Comparison of ENCODE assay signal across 1 cellular context in the genomic region with DNA sequence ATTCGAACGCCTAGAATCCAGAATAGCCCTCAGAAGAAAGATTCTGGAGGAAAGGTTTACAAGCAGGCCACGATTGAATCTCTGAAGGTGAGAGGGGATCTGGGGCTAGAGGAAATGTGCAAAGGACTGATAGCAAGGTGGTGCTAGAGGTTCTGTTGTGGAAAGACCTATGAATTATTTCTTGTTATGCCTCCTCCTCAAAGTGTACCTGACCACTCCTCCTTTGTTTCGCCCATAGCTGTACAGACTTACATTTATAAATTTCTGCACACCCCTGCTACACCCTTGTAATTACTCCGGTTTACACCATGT.
A peak's percentile ranks its signal among the peaks of the same experiment; 100 is the strongest.
TF ChIP-seq lines count a peak whose summit lies in the region.

No MANE protein-coding gene starts in this region.

TF ChIP-seq in K562, 482 proteins besides CTCF, POLR2A, EP300 and RAD21 (continued from another document and continues in another):
- TF ChIP-seq ZBTB7A (IDR thresholded peaks at IDR 0.05; ENCODE audit: borderline replicate concordance, control insufficient read depth, low read depth, low read length) = no peak
- TF ChIP-seq, protein P1, sequence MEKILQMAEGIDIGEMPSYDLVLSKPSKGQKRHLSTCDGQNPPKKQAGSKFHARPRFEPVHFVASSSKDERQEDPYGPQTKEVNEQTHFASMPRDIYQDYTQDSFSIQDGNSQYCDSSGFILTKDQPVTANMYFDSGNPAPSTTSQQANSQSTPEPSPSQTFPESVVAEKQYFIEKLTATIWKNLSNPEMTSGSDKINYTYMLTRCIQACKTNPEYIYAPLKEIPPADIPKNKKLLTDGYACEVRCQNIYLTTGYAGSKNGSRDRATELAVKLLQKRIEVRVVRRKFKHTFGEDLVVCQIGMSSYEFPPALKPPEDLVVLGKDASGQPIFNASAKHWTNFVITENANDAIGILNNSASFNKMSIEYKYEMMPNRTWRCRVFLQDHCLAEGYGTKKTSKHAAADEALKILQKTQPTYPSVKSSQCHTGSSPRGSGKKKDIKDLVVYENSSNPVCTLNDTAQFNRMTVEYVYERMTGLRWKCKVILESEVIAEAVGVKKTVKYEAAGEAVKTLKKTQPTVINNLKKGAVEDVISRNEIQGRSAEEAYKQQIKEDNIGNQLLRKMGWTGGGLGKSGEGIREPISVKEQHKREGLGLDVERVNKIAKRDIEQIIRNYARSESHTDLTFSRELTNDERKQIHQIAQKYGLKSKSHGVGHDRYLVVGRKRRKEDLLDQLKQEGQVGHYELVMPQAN (IDR thresholded peaks at IDR 0.05; ENCODE audit: borderline replicate concordance) = no peak
- no peak for TF ChIP-seq EZH2 (IDR thresholded peaks at IDR 0.05; ENCODE audit: borderline replicate concordance, low read depth, low read length)
- no peak for TF ChIP-seq ZNF232 (CRISPR knock-in tag; IDR thresholded peaks at IDR 0.05)
- TF ChIP-seq ZNF347 (CRISPR knock-in tag; IDR thresholded peaks at IDR 0.05; ENCODE audit: low read depth) = no peak
- no peak for TF ChIP-seq CREB1 (IDR thresholded peaks at IDR 0.05)
- TF ChIP-seq CREB1 (CRISPR knock-in tag; IDR thresholded peaks at IDR 0.05) = no peak
- TF ChIP-seq, protein P2, sequence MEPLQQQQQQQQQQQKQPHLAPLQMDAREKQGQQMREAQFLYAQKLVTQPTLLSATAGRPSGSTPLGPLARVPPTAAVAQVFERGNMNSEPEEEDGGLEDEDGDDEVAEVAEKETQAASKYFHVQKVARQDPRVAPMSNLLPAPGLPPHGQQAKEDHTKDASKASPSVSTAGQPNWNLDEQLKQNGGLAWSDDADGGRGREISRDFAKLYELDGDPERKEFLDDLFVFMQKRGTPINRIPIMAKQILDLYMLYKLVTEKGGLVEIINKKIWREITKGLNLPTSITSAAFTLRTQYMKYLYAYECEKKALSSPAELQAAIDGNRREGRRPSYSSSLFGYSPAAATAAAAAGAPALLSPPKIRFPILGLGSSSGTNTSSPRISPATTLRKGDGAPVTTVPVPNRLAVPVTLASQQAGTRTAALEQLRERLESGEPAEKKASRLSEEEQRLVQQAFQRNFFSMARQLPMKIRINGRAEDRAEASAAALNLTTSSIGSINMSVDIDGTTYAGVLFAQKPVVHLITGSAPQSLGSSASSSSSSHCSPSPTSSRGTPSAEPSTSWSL (CRISPR knock-in tag; IDR thresholded peaks at IDR 0.05; ENCODE audit: borderline replicate concordance) = no peak
- TF ChIP-seq ZNF239 (CRISPR knock-in tag; IDR thresholded peaks at IDR 0.05) = no peak
- TF ChIP-seq SREBF1 (IDR thresholded peaks at IDR 0.05; ENCODE audit: borderline replicate concordance, low read depth, low read length) = no peak
- TF ChIP-seq ZNF263 (CRISPR knock-in tag; IDR thresholded peaks at IDR 0.05; ENCODE audit: borderline replicate concordance) = no peak
- TF ChIP-seq SRF (CRISPR knock-in tag; IDR thresholded peaks at IDR 0.05) = no peak
- TF ChIP-seq ZNF316 (IDR thresholded peaks at IDR 0.05) = no peak
- TF ChIP-seq, protein P3, sequence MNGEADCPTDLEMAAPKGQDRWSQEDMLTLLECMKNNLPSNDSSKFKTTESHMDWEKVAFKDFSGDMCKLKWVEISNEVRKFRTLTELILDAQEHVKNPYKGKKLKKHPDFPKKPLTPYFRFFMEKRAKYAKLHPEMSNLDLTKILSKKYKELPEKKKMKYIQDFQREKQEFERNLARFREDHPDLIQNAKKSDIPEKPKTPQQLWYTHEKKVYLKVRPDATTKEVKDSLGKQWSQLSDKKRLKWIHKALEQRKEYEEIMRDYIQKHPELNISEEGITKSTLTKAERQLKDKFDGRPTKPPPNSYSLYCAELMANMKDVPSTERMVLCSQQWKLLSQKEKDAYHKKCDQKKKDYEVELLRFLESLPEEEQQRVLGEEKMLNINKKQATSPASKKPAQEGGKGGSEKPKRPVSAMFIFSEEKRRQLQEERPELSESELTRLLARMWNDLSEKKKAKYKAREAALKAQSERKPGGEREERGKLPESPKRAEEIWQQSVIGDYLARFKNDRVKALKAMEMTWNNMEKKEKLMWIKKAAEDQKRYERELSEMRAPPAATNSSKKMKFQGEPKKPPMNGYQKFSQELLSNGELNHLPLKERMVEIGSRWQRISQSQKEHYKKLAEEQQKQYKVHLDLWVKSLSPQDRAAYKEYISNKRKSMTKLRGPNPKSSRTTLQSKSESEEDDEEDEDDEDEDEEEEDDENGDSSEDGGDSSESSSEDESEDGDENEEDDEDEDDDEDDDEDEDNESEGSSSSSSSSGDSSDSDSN (IDR thresholded peaks at IDR 0.05; ENCODE audit: borderline replicate concordance in 1 of 2, low read depth in 2 of 2, low read length in 2 of 2) = no peak
- no peak for TF ChIP-seq YY1 (IDR thresholded peaks at IDR 0.05; ENCODE audit: borderline replicate concordance in 1 of 3, control insufficient read depth in 1 of 3, extremely low read depth in 1 of 3, insufficient read depth in 3 of 3, insufficient read length in 1 of 3, insufficient replicate concordance in 2 of 3, low read depth in 1 of 3, low read length in 2 of 3)
- no peak for TF ChIP-seq ZNF146 (CRISPR knock-in tag; IDR thresholded peaks at IDR 0.05; ENCODE audit: unreplicated experiment)
- no peak for TF ChIP-seq CHD2 (IDR thresholded peaks at IDR 0.05; ENCODE audit: low read depth, low read length)
- no peak for TF ChIP-seq ZNF134 (CRISPR knock-in tag; conservative IDR thresholded peaks at IDR 0.05)
- peak; percentile 59 for TF ChIP-seq MEIS2 (IDR thresholded peaks at IDR 0.05; ENCODE audit: partially characterized antibody)
- TF ChIP-seq SOX6 (IDR thresholded peaks at IDR 0.05) = peak; percentile 68
- no peak for TF ChIP-seq FOXK1 (CRISPR knock-in tag; IDR thresholded peaks at IDR 0.05; ENCODE audit: borderline replicate concordance)
- no peak for TF ChIP-seq NFYB (IDR thresholded peaks at IDR 0.05; ENCODE audit: extremely low read depth, insufficient read length)
- TF ChIP-seq IFI16 (CRISPR knock-in tag; IDR thresholded peaks at IDR 0.05) = no peak
- TF ChIP-seq ZKSCAN1 (IDR thresholded peaks at IDR 0.05; ENCODE audit: low read depth, low read length) = no peak
- TF ChIP-seq ZSCAN29 (IDR thresholded peaks at IDR 0.05) = no peak
- no peak for TF ChIP-seq POLR2H (tag; IDR thresholded peaks at IDR 0.05; ENCODE audit: low read depth)
- TF ChIP-seq, protein P4, sequence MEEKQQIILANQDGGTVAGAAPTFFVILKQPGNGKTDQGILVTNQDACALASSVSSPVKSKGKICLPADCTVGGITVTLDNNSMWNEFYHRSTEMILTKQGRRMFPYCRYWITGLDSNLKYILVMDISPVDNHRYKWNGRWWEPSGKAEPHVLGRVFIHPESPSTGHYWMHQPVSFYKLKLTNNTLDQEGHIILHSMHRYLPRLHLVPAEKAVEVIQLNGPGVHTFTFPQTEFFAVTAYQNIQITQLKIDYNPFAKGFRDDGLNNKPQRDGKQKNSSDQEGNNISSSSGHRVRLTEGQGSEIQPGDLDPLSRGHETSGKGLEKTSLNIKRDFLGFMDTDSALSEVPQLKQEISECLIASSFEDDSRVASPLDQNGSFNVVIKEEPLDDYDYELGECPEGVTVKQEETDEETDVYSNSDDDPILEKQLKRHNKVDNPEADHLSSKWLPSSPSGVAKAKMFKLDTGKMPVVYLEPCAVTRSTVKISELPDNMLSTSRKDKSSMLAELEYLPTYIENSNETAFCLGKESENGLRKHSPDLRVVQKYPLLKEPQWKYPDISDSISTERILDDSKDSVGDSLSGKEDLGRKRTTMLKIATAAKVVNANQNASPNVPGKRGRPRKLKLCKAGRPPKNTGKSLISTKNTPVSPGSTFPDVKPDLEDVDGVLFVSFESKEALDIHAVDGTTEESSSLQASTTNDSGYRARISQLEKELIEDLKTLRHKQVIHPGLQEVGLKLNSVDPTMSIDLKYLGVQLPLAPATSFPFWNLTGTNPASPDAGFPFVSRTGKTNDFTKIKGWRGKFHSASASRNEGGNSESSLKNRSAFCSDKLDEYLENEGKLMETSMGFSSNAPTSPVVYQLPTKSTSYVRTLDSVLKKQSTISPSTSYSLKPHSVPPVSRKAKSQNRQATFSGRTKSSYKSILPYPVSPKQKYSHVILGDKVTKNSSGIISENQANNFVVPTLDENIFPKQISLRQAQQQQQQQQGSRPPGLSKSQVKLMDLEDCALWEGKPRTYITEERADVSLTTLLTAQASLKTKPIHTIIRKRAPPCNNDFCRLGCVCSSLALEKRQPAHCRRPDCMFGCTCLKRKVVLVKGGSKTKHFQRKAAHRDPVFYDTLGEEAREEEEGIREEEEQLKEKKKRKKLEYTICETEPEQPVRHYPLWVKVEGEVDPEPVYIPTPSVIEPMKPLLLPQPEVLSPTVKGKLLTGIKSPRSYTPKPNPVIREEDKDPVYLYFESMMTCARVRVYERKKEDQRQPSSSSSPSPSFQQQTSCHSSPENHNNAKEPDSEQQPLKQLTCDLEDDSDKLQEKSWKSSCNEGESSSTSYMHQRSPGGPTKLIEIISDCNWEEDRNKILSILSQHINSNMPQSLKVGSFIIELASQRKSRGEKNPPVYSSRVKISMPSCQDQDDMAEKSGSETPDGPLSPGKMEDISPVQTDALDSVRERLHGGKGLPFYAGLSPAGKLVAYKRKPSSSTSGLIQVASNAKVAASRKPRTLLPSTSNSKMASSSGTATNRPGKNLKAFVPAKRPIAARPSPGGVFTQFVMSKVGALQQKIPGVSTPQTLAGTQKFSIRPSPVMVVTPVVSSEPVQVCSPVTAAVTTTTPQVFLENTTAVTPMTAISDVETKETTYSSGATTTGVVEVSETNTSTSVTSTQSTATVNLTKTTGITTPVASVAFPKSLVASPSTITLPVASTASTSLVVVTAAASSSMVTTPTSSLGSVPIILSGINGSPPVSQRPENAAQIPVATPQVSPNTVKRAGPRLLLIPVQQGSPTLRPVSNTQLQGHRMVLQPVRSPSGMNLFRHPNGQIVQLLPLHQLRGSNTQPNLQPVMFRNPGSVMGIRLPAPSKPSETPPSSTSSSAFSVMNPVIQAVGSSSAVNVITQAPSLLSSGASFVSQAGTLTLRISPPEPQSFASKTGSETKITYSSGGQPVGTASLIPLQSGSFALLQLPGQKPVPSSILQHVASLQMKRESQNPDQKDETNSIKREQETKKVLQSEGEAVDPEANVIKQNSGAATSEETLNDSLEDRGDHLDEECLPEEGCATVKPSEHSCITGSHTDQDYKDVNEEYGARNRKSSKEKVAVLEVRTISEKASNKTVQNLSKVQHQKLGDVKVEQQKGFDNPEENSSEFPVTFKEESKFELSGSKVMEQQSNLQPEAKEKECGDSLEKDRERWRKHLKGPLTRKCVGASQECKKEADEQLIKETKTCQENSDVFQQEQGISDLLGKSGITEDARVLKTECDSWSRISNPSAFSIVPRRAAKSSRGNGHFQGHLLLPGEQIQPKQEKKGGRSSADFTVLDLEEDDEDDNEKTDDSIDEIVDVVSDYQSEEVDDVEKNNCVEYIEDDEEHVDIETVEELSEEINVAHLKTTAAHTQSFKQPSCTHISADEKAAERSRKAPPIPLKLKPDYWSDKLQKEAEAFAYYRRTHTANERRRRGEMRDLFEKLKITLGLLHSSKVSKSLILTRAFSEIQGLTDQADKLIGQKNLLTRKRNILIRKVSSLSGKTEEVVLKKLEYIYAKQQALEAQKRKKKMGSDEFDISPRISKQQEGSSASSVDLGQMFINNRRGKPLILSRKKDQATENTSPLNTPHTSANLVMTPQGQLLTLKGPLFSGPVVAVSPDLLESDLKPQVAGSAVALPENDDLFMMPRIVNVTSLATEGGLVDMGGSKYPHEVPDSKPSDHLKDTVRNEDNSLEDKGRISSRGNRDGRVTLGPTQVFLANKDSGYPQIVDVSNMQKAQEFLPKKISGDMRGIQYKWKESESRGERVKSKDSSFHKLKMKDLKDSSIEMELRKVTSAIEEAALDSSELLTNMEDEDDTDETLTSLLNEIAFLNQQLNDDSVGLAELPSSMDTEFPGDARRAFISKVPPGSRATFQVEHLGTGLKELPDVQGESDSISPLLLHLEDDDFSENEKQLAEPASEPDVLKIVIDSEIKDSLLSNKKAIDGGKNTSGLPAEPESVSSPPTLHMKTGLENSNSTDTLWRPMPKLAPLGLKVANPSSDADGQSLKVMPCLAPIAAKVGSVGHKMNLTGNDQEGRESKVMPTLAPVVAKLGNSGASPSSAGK (IDR thresholded peaks at IDR 0.05) = no peak
- TF ChIP-seq ZNF384 (IDR thresholded peaks at IDR 0.05; ENCODE audit: low read depth, low read length) = no peak
- TF ChIP-seq TCFL5 (CRISPR knock-in tag; conservative IDR thresholded peaks at IDR 0.05) = no peak
- TF ChIP-seq NCOR1 (IDR thresholded peaks at IDR 0.05) = peak; percentile 67
- peak; percentile 84 for TF ChIP-seq POLR2AphosphoS5 (IDR thresholded peaks at IDR 0.05; ENCODE audit: control insufficient read depth, insufficient read depth, low read depth, low read length)
- TF ChIP-seq KHSRP (IDR thresholded peaks at IDR 0.05) = no peak
- no peak for TF ChIP-seq NFRKB (IDR thresholded peaks at IDR 0.05; ENCODE audit: low read depth)
- TF ChIP-seq, protein P5, sequence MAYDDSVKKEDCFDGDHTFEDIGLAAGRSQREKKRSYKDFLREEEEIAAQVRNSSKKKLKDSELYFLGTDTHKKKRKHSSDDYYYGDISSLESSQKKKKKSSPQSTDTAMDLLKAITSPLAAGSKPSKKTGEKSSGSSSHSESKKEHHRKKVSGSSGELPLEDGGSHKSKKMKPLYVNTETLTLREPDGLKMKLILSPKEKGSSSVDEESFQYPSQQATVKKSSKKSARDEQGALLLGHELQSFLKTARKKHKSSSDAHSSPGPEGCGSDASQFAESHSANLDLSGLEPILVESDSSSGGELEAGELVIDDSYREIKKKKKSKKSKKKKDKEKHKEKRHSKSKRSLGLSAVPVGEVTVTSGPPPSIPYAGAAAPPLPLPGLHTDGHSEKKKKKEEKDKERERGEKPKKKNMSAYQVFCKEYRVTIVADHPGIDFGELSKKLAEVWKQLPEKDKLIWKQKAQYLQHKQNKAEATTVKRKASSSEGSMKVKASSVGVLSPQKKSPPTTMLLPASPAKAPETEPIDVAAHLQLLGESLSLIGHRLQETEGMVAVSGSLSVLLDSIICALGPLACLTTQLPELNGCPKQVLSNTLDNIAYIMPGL (CRISPR knock-in tag; IDR thresholded peaks at IDR 0.05) = no peak
- TF ChIP-seq SIRT6 (IDR thresholded peaks at IDR 0.05; ENCODE audit: low read depth, low read length) = no peak
- TF ChIP-seq, protein P6, sequence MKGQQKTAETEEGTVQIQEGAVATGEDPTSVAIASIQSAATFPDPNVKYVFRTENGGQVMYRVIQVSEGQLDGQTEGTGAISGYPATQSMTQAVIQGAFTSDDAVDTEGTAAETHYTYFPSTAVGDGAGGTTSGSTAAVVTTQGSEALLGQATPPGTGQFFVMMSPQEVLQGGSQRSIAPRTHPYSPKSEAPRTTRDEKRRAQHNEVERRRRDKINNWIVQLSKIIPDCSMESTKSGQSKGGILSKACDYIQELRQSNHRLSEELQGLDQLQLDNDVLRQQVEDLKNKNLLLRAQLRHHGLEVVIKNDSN (CRISPR knock-in tag; IDR thresholded peaks at IDR 0.05) = no peak
- no peak for TF ChIP-seq NCOA4 (IDR thresholded peaks at IDR 0.05; ENCODE audit: partially characterized antibody)
- TF ChIP-seq, protein P7, sequence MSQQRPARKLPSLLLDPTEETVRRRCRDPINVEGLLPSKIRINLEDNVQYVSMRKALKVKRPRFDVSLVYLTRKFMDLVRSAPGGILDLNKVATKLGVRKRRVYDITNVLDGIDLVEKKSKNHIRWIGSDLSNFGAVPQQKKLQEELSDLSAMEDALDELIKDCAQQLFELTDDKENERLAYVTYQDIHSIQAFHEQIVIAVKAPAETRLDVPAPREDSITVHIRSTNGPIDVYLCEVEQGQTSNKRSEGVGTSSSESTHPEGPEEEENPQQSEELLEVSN (IDR thresholded peaks at IDR 0.05; ENCODE audit: borderline replicate concordance in 1 of 2, extremely low read depth in 1 of 2, insufficient read depth in 1 of 2, insufficient read length in 1 of 2, low read depth in 1 of 2, low read length in 1 of 2, poor library complexity in 1 of 2, severe bottlenecking in 1 of 2) = no peak
- TF ChIP-seq ILF3 (IDR thresholded peaks at IDR 0.05; ENCODE audit: borderline replicate concordance) = no peak
- no peak for TF ChIP-seq DACH1 (IDR thresholded peaks at IDR 0.05; ENCODE audit: partially characterized antibody)
